Comparison of ENCODE assay signal across 8 cellular contexts in genomic region chr17:28547623-28548416, GRCh38. TPM values are rescaled to one million over a fixed set of nuclear protein-coding genes. Genes with fewer than 3 reads are reported as not detected.
A peak's percentile ranks its signal among the peaks of the same experiment; 100 is the strongest.
DNase-seq lines count a peak whose midpoint lies in the region; FAIRE-seq and TF ChIP-seq lines count a peak whose summit lies in the region.

No MANE protein-coding gene starts in this region.

- peaks cover 6% of the 10 kb centered on the region for H3K4me1 ChIP-seq in ovary (ENCODE audit: insufficient read depth)

- no peak for TF ChIP-seq EP300 in ovary (IDR thresholded peaks at IDR 0.05)

- intact Hi-C loops in ovary (cut with DNase I): no loop called here

- DNase-seq in NCI-H2196 (lab: John Stamatoyannopoulos, UW; ENCODE audit: unreplicated experiment): peak; percentile 53
- no peak for DNase-seq in NCI-H2196 treated with DMSO at 0.1 percent for 48 hours (lab: John Stamatoyannopoulos, UW; ENCODE audit: unreplicated experiment)
- peak; percentile 80 for DNase-seq in HK-2 (ENCODE audit: unreplicated experiment)
- peak; percentile 47 for DNase-seq in SHP77 treated with DMSO at 0.1 percent for 48 hours (lab: John Stamatoyannopoulos, UW)
- peak; percentile 16 to 39 (median 26) for DNase-seq in activated naive CD4-positive, alpha-beta T cell (lab: John Stamatoyannopoulos, UW)
- DNase-seq in germinal center (ENCODE audit: low spot score): peak; percentile 87
- DNase-seq in ovary: peak; percentile 44 to 80 (median 70)
- DNase-seq in urothelium cell line (ENCODE audit: low spot score): peak; percentile 86

- peak; percentile 42 to 61 (median 58) for TF ChIP-seq CTCF in ovary (IDR thresholded peaks at IDR 0.05)

- H3K4me3 ChIP-seq in ovary: no peak overlapping the region

- no peak for TF ChIP-seq POLR2A in ovary (IDR thresholded peaks at IDR 0.05)

- no peaks in the 10 kb centered on the region for H3K36me3 ChIP-seq in ovary

- H3K27me3 ChIP-seq in ovary: no peaks in the 10 kb centered on the region

- no peaks in the 10 kb centered on the region for H3K9me3 ChIP-seq in ovary

- no peak overlapping the region for H3K27ac ChIP-seq in ovary

- no peak for FAIRE-seq in urothelium cell line (lab: Jason Lieb, UNC)

- WGBS in ovary, 3 donors: 73 to 74% (median 74%) methylated on average over 26 of the region's 26 CpGs

RNA-seq across cellular contexts. Expression of gene UNC119, which starts 4.6 kb away (rescaled TPM):
- total RNA-seq in ovary: 10 to 100 TPM; 14.4 to 27.3 (median 19.5) TPM
- polyA plus RNA-seq in ovary: 10 to 100 TPM; 18.6 to 19.3 TPM

RNA-seq across cellular contexts. Expression of gene PIGS, which starts 23.5 kb away (rescaled TPM):
- total RNA-seq in ovary: 10 to 100 TPM; 16.1 to 42.2 (median 33.5) TPM
- 10 to 100 TPM; 26.6 to 64.8 TPM for polyA plus RNA-seq in ovary

RNA-seq across cellular contexts. Expression of gene ALDOC, which starts 28.9 kb away (rescaled TPM):
- 10 to 100 TPM; 17.1 to 71.5 (median 28.4) TPM for total RNA-seq in ovary
- polyA plus RNA-seq in ovary: 10 to 100 TPM; 25.4 to 39.1 TPM

RNA-seq across cellular contexts. Expression of gene FOXN1, which starts 41.7 kb away (rescaled TPM):
- total RNA-seq in ovary: not detected
- polyA plus RNA-seq in ovary: not detected

RNA-seq across cellular contexts. Expression of gene SPAG5, which starts 51.0 kb away (rescaled TPM):
- 1 to 10 TPM; 2.1 to 5.0 (median 3.3) TPM for total RNA-seq in ovary
- 1 to 10 TPM; 2.9 to 3.8 TPM for polyA plus RNA-seq in ovary
